15 cellular contexts compared by ENCODE assay signal in the genomic region with DNA sequence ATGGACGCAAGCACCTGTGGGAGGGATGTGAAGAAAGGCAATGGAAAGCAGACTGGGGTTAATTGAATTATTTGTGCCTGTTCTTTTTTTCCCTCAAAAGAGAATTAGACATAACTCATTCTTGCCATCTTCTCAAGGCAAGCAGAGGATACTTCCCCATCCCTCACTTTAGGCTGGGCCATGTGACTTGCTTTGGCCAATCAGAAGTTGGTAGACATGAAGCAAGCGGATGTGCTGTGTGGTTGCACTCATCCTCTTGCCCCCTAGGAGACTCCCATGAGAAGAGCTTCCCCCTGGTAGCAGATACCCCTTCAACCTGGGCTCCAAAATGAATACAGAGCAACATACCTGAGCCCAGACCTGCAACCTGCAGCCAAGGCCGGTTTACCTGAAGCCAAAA.
DNase-seq lines count a peak whose midpoint lies in the region; ATAC-seq, FAIRE-seq and TF ChIP-seq lines count a peak whose summit lies in the region.
"Had no signal": no experiment of that assay in that cellular context is flagged by ENCODE, and none has a peak within 500 bp of the region (broad histone marks: within the 10 kb centered on the region; RNA-seq: fewer than 3 reads in every experiment).

No MANE protein-coding gene starts in this region.

- peaks cover 55% of the 10 kb centered on the region for H3K4me1 Mint-ChIP-seq in stimulated activated naive CD8-positive, alpha-beta T cell treated with anti-CD3 and anti-CD28 coated beads, Interleukin-15, Interleukin-2, amounts not matched to agents 100 ng/mL and 50 ng/mL, for 24 hours (ENCODE audit: low read depth)
- H3K4me1 Mint-ChIP-seq in stimulated activated naive CD8-positive, alpha-beta T cell treated with anti-CD3 and anti-CD28 coated beads, Interleukin-15, amount 100 ng/mL, for 72 hours = peaks cover 46% of the 10 kb centered on the region

- no peak overlapping the region for H3K23ac ChIP-seq in mesenchymal stem cell (ENCODE audit: low read length in 2 of 2)

- no peak overlapping the region for H4K91ac ChIP-seq in mesenchymal stem cell (ENCODE audit: low read length)

- H3K4ac ChIP-seq in mesenchymal stem cell (ENCODE audit: low read depth in 1 of 2, low read length in 2 of 2) = no peak overlapping the region

- no peak overlapping the region for H2AK5ac ChIP-seq in mesenchymal stem cell (ENCODE audit: low read length, severe bottlenecking)

- intact Hi-C loops in kidney (cut with DNase I) = no loop called here

- no peak overlapping the region for H2AFZ ChIP-seq in mesenchymal stem cell (ENCODE audit: low read depth, low read length)

- no peak for FAIRE-seq in kidney (lab: Jason Lieb, UNC)

- H3K79me1 ChIP-seq in mesenchymal stem cell (replicated peaks; ENCODE audit: low read length, poor library complexity, severe bottlenecking) = no peaks in the 10 kb centered on the region

- no peak overlapping the region for H3K18ac ChIP-seq in mesenchymal stem cell (ENCODE audit: low read depth in 1 of 2, low read length in 2 of 2)

- H3K36me3 ChIP-seq in mesenchymal stem cell (ENCODE audit: control insufficient read depth in 1 of 2, insufficient read depth in 2 of 2, low read depth in 1 of 2, low read length in 2 of 2) (no peaks in the 10 kb centered on the region), kidney (ENCODE audit: control insufficient read depth in 1 of 2, insufficient read depth in 2 of 2, low read length in 2 of 2) (no peaks in the 10 kb centered on the region)

- no peak overlapping the region for H3K4me2 ChIP-seq in mesenchymal stem cell (ENCODE audit: low read length, poor library complexity, severe bottlenecking)

- peaks cover 4% of the 10 kb centered on the region for H3K9me3 Mint-ChIP-seq in stimulated activated naive CD8-positive, alpha-beta T cell treated with anti-CD3 and anti-CD28 coated beads, Interleukin-15, Interleukin-2, amounts not matched to agents 100 ng/mL and 50 ng/mL, for 24 hours
- H3K9me3 Mint-ChIP-seq in stimulated activated naive CD8-positive, alpha-beta T cell treated with anti-CD3 and anti-CD28 coated beads, Interleukin-15, amount 100 ng/mL, for 72 hours = no peaks in the 10 kb centered on the region
- H3K9me3 Mint-ChIP-seq: CD4-positive, alpha-beta T cell; H9 had no signal

- no peak for TF ChIP-seq CTCF in NB4 (IDR thresholded peaks at IDR 0.05; ENCODE audit: low read depth, low read length)
- no peak for TF ChIP-seq CTCF in kidney (IDR thresholded peaks at IDR 0.05; ENCODE audit: borderline replicate concordance, extremely low read depth, insufficient read depth)

- no peak for ATAC-seq in stimulated activated naive CD8-positive, alpha-beta T cell treated with anti-CD3 and anti-CD28 coated beads, Interleukin-15, amount 100 ng/mL, for 72 hours

- DNase-seq in stimulated activated naive CD8-positive, alpha-beta T cell treated with anti-CD3 and anti-CD28 coated beads, Interleukin-15, amount 100 ng/mL, for 72 hours = no peak
- DNase-seq in NB4 (ENCODE audit: low read depth) (peak; percentile 37), mesenchymal stem cell (no peak), ecto neural progenitor cell (ENCODE audit: low spot score) (no peak), kidney (no peak)
- DNase-seq in activated T-cell treated with anti-CD3 and anti-CD28 coated beads, Interleukin-2, amount 50 U/mL, for 1 hour = no peak
- DNase-seq: ACHN; C1 segment of cervical spinal cord; Calu3; CD4-positive, alpha-beta T cell; DMS 273 treated with DMSO at 0.1 percent for 48 hours; GOT3; H9 had no signal

- H2BK12ac ChIP-seq in mesenchymal stem cell (ENCODE audit: low read length in 2 of 2) = no peak overlapping the region

- no peak overlapping the region for H3K14ac ChIP-seq in mesenchymal stem cell (ENCODE audit: low read length in 2 of 2)

- H3K27ac Mint-ChIP-seq in stimulated activated naive CD8-positive, alpha-beta T cell treated with anti-CD3 and anti-CD28 coated beads, Interleukin-15, Interleukin-2, amounts not matched to agents 100 ng/mL and 50 ng/mL, for 24 hours = peak overlapping the region; percentile 6
- no peak overlapping the region for H3K27ac Mint-ChIP-seq in stimulated activated naive CD8-positive, alpha-beta T cell treated with anti-CD3 and anti-CD28 coated beads, Interleukin-15, amount 100 ng/mL, for 72 hours
- H3K27ac Mint-ChIP-seq: CD4-positive, alpha-beta T cell; H9; IgD-negative memory B cell had no signal

- H3K9ac ChIP-seq in mesenchymal stem cell (ENCODE audit: low read length) (no peak overlapping the region), kidney (ENCODE audit: low read length in 2 of 2) (no peak overlapping the region)

- H2BK15ac ChIP-seq in mesenchymal stem cell (ENCODE audit: low read depth, poor library complexity, severe bottlenecking) = no peak overlapping the region

- H3K9me3 ChIP-seq in mesenchymal stem cell (ENCODE audit: control insufficient read depth, low read length) (no peaks in the 10 kb centered on the region), kidney (ENCODE audit: control insufficient read depth in 1 of 2, low read length in 2 of 2) (no peaks in the 10 kb centered on the region)

- H3K4me1 ChIP-seq in mesenchymal stem cell (ENCODE audit: control insufficient read depth, insufficient read depth, low read depth, low read length) (peaks cover 2% of the 10 kb centered on the region), kidney (ENCODE audit: control insufficient read depth in 1 of 2, insufficient read depth in 1 of 2, low read depth in 1 of 2, low read length in 2 of 2) (peaks cover 0 to 3% of the 10 kb centered on the region in 2 donors)

- no peak overlapping the region for H3K4me3 ChIP-seq in NB4 (ENCODE audit: low read depth, low read length)
- no peak overlapping the region for H3K4me3 ChIP-seq in mesenchymal stem cell (ENCODE audit: insufficient read depth in 1 of 2, low read depth in 1 of 2, low read length in 2 of 2)
- H3K4me3 ChIP-seq in kidney (ENCODE audit: low read length in 2 of 2) = no peak overlapping the region

- no peak for TF ChIP-seq POLR2A in NB4 (IDR thresholded peaks at IDR 0.05; ENCODE audit: extremely low read depth, insufficient read length)

- H4K8ac ChIP-seq in mesenchymal stem cell (ENCODE audit: low read length) = peak overlapping the region; percentile 37

- no peak overlapping the region for H3K4me3 Mint-ChIP-seq in stimulated activated naive CD8-positive, alpha-beta T cell treated with anti-CD3 and anti-CD28 coated beads, Interleukin-15, Interleukin-2, amounts not matched to agents 100 ng/mL and 50 ng/mL, for 24 hours
- H3K4me3 Mint-ChIP-seq in stimulated activated naive CD8-positive, alpha-beta T cell treated with anti-CD3 and anti-CD28 coated beads, Interleukin-15, amount 100 ng/mL, for 72 hours = no peak overlapping the region
- H3K4me3 Mint-ChIP-seq: CD4-positive, alpha-beta T cell; H9; IgD-negative memory B cell had no signal

- H3K27me3 ChIP-seq in mesenchymal stem cell (ENCODE audit: control insufficient read depth in 1 of 2, insufficient read depth in 1 of 2, low read length in 2 of 2) = no peaks in the 10 kb centered on the region

- WGBS in mesenchymal stem cell = 100% methylated on average over 2 of the region's 3 CpGs

- H3K27ac ChIP-seq in mesenchymal stem cell (ENCODE audit: low read length, poor library complexity, severe bottlenecking) (no peak overlapping the region), kidney (ENCODE audit: low read depth in 2 of 2, low read length in 2 of 2) (no peak overlapping the region)

- H3K27me3 Mint-ChIP-seq in stimulated activated naive CD8-positive, alpha-beta T cell treated with anti-CD3 and anti-CD28 coated beads, Interleukin-15, Interleukin-2, amounts not matched to agents 100 ng/mL and 50 ng/mL, for 24 hours = peaks cover 4% of the 10 kb centered on the region
- peaks cover 17% of the 10 kb centered on the region for H3K27me3 Mint-ChIP-seq in stimulated activated naive CD8-positive, alpha-beta T cell treated with anti-CD3 and anti-CD28 coated beads, Interleukin-15, amount 100 ng/mL, for 72 hours
- H3K27me3 Mint-ChIP-seq: CD4-positive, alpha-beta T cell had no signal

- H3K36me3 Mint-ChIP-seq in stimulated activated naive CD8-positive, alpha-beta T cell treated with anti-CD3 and anti-CD28 coated beads, Interleukin-15, Interleukin-2, amounts not matched to agents 100 ng/mL and 50 ng/mL, for 24 hours (ENCODE audit: low read depth) = no peaks in the 10 kb centered on the region

- H2BK120ac ChIP-seq in mesenchymal stem cell (ENCODE audit: low read depth, low read length) = no peak overlapping the region

- no peak overlapping the region for H2BK5ac ChIP-seq in mesenchymal stem cell (ENCODE audit: low read depth, low read length, poor library complexity, severe bottlenecking)
